9 cellular contexts compared by ENCODE assay signal in the genomic region with DNA sequence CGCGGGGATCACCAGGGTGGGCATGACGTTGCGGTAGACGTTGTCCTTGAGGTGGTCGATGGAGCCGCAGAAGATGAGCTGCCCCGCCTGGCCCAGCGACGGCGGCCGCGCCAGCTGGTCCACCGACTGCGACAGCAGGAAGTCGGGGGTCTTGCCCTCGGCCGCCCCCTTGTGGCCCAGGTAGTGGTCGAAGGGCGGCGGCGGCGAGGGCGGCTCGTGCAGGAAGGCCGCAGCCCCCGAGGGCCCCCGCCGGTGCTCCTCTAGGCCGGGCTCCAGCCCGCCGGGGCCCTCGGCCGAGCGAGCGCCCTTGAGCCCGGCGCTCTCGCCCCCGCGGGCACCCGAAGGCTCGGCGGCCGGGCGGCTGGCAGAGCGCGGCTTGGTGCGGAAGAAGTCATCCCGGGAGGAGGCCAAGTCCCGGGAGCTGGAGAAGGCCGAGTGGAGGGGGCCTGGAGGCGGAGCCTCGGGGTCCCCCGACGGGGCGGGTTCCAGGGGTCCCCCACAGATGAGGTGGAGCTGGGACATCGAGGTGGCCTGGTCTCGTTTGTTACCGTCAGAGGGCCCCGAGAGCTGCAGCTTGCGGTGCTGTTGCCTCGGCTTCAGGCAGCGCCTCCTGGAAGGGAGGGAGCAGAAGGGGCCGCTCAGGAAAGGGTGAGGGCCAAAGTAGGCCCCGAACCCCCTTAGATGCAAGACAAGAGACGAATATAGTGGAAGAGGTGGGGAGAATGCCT. TPM values are rescaled to one million over a fixed set of nuclear protein-coding genes. Genes with fewer than 3 reads are reported as not detected.
A peak's percentile ranks its signal among the peaks of the same experiment; 100 is the strongest.
DNase-seq lines count a peak whose midpoint lies in the region; ATAC-seq and TF ChIP-seq lines count a peak whose summit lies in the region.
"Had no signal": no experiment of that assay in that cellular context is flagged by ENCODE, and none has a peak within 500 bp of the region (broad histone marks: within the 10 kb centered on the region; RNA-seq: fewer than 3 reads in every experiment).

No MANE protein-coding gene starts in this region.

- DNase-seq in Kasumi-1 (lab: John Stamatoyannopoulos, UW), result peak; percentile 14 to 19
- peak; percentile 59 for DNase-seq in activated T-cell treated with anti-CD3 and anti-CD28 coated beads, Interleukin-2, amount 50 U/mL, for 4 hours
- peak; percentile 58 to 88 (median 86) for DNase-seq in right cardiac atrium
- peak; percentile 41 to 53 for DNase-seq in stimulated activated CD8-positive, alpha-beta memory T cell treated with anti-CD3 and anti-CD28 coated beads, Interleukin-15, amount 100 ng/mL, for 48 hours (ENCODE audit: low read depth in 2 of 2)

- no peaks in the 10 kb centered on the region for H3K9me3 Mint-ChIP-seq in activated T-cell treated with anti-CD3 and anti-CD28 coated beads, Interleukin-2, amount 50 U/mL, for 4 hours

- H3K4me1 Mint-ChIP-seq in activated T-cell treated with anti-CD3 and anti-CD28 coated beads, Interleukin-2, amount 50 U/mL, for 4 hours (ENCODE audit: low read depth), result peaks cover 11% of the 10 kb centered on the region

- no peak overlapping the region for H3K27ac ChIP-seq in right cardiac atrium (ENCODE audit: low read length)
- H3K27ac ChIP-seq: neutrophil, SJSA1 had no signal

- intact Hi-C loops in right cardiac atrium (cut with DNase I), result no loop called here

- peak overlapping the region; percentile 33 for H3K4me3 ChIP-seq in right cardiac atrium (ENCODE audit: low read length)
- H3K4me3 ChIP-seq: SJSA1 had no signal

- H3K9me3 ChIP-seq in right cardiac atrium (ENCODE audit: control insufficient read depth, low read length), result no peaks in the 10 kb centered on the region
- H3K9me3 ChIP-seq: neutrophil, SJSA1 had no signal

- WGBS in right cardiac atrium, result 46% methylated on average over 67 of the region's 67 CpGs

- TF ChIP-seq POLR2A in GM18505 (IDR thresholded peaks at IDR 0.05; ENCODE audit: borderline replicate concordance, extremely low read depth, insufficient read depth, insufficient read length), result no peak

- no peaks in the 10 kb centered on the region for H3K27me3 Mint-ChIP-seq in activated T-cell treated with anti-CD3 and anti-CD28 coated beads, Interleukin-2, amount 50 U/mL, for 4 hours (ENCODE audit: low read depth)

- peak overlapping the region; percentile 53 for H3K4me3 Mint-ChIP-seq in activated T-cell treated with anti-CD3 and anti-CD28 coated beads, Interleukin-2, amount 50 U/mL, for 4 hours

- no peaks in the 10 kb centered on the region for H3K4me1 ChIP-seq in right cardiac atrium (ENCODE audit: control insufficient read depth, insufficient read depth, low read length)
- H3K4me1 ChIP-seq: SJSA1 had no signal

- no peaks in the 10 kb centered on the region for H3K27me3 ChIP-seq in right cardiac atrium (ENCODE audit: control insufficient read depth, insufficient read depth)
- H3K27me3 ChIP-seq: SJSA1 had no signal

- H3K36me3 Mint-ChIP-seq in activated T-cell treated with anti-CD3 and anti-CD28 coated beads, Interleukin-2, amount 50 U/mL, for 4 hours (ENCODE audit: insufficient read depth), result no peaks in the 10 kb centered on the region

- peak; percentile 34 to 47 for ATAC-seq in activated T-cell treated with anti-CD3 and anti-CD28 coated beads, Interleukin-2, amount 50 U/mL, for 4 hours
- ATAC-seq in right cardiac atrium, result no peak
- ATAC-seq in GM18505 (IDR thresholded peaks at IDR 0.05; ENCODE audit: unreplicated experiment), result no peak
- no peak for ATAC-seq in HG03565 (IDR thresholded peaks at IDR 0.05; ENCODE audit: unreplicated experiment)
- no peak for ATAC-seq in GM18511 (IDR thresholded peaks at IDR 0.05; ENCODE audit: unreplicated experiment)

RNA-seq across cellular contexts. Expression of gene FAM171A2, which starts 8.9 kb away (rescaled TPM):
- total RNA-seq in activated T-cell treated with anti-CD3 and anti-CD28 coated beads, Interleukin-2, amount 50 U/mL, for 4 hours, result under 1 TPM; 0.24 to 0.33 (median 0.27) TPM
- 1 to 10 TPM; 2.4 to 4.0 (median 3.1) TPM for total RNA-seq in right cardiac atrium
- 1.9 TPM for polyA plus RNA-seq in right cardiac atrium

RNA-seq across cellular contexts. Expression of gene GRN, which starts 9.6 kb away (rescaled TPM):
- total RNA-seq in activated T-cell treated with anti-CD3 and anti-CD28 coated beads, Interleukin-2, amount 50 U/mL, for 4 hours, result 10 to 100 TPM; 32.0 to 39.5 (median 36.5) TPM
- 100 to 1,000 TPM; 158 to 215 (median 194) TPM for total RNA-seq in right cardiac atrium
- 100 TPM for polyA plus RNA-seq in right cardiac atrium

RNA-seq across cellular contexts. Expression of gene SLC25A39, which starts 30.1 kb away (rescaled TPM):
- 100 to 1,000 TPM; 211 to 248 (median 211) TPM for total RNA-seq in activated T-cell treated with anti-CD3 and anti-CD28 coated beads, Interleukin-2, amount 50 U/mL, for 4 hours
- 10 to 100 TPM; 56.7 to 69.9 (median 66.4) TPM for total RNA-seq in right cardiac atrium
- 73.0 TPM for polyA plus RNA-seq in right cardiac atrium

RNA-seq across cellular contexts. Expression of gene ITGA2B, which starts 34.7 kb away (rescaled TPM):
- total RNA-seq in activated T-cell treated with anti-CD3 and anti-CD28 coated beads, Interleukin-2, amount 50 U/mL, for 4 hours, result 1 to 10 TPM in 2 of 3 donors, under 1 TPM in 1; 0.90 to 1.8 (median 1.1) TPM
- total RNA-seq in right cardiac atrium, result 10 to 100 TPM in 1 of 4 donors, 1 to 10 TPM in 3; 3.9 to 14.3 (median 8.6) TPM
- 3.4 TPM for polyA plus RNA-seq in right cardiac atrium

RNA-seq across cellular contexts. Expression of gene RUNDC3A, which starts 46.3 kb away (rescaled TPM):
- under 1 TPM in 2 of 3 donors, not detected in 1; 0.18 to 0.26 TPM for total RNA-seq in activated T-cell treated with anti-CD3 and anti-CD28 coated beads, Interleukin-2, amount 50 U/mL, for 4 hours
- total RNA-seq in right cardiac atrium, result 1 to 10 TPM; 1.8 to 4.5 (median 2.3) TPM
- 1.6 TPM for polyA plus RNA-seq in right cardiac atrium
- total RNA-seq: SJSA1 had no signal

Comparison
In these comparisons a context has a peak if more than half of its experiments do, and no peak if none do; other contexts are left out.
1. DNase-seq: peak in every context shown above with its lines; median percentile 86 in right cardiac atrium; 59 in activated T-cell treated with anti-CD3 and anti-CD28 coated beads, Interleukin-2, amount 50 U/mL, for 4 hours; 47 in stimulated activated CD8-positive, alpha-beta memory T cell treated with anti-CD3 and anti-CD28 coated beads, Interleukin-15, amount 100 ng/mL, for 48 hours; 16 in Kasumi-1.
2. ATAC-seq: peak in activated T-cell treated with anti-CD3 and anti-CD28 coated beads, Interleukin-2, amount 50 U/mL, for 4 hours (2 of 2); none in right cardiac atrium (0 of 2), GM18505 (single experiment), HG03565 (single experiment) and GM18511 (single experiment).